1 cellular context compared by ENCODE assay signal in the genomic region with DNA sequence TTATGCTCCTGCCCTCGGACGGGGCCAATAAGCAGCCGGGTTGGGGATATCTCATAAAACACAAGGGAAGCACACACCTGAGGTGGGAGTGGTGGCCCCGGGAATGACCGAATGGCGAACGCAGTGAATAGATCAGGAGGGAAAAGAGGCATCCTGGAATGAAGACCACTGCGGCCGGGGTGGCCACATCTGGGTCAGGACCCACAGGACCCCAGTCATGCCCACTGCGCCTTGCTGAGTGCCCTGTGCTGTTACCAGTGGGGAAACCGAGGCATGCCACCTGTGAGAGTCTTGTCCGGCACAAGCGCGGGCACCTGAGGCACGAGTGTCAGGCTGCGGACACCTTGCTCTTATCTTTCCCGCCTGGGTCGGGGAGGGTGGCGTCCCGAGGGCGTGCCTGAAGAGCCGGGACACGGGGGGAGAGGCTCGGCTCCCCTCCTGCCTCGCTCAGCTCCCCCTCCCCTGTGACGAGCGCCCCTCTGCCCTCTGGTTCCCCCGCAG.
TF ChIP-seq lines count a peak whose summit lies in the region.

No MANE protein-coding gene starts in this region.

TF ChIP-seq in SK-N-SH treated with all-trans-retinoic acid at 6 μM for 48 hours, 23 proteins besides CTCF, POLR2A, EP300 and RAD21 (continued from another document):
- TF ChIP-seq, protein P1, sequence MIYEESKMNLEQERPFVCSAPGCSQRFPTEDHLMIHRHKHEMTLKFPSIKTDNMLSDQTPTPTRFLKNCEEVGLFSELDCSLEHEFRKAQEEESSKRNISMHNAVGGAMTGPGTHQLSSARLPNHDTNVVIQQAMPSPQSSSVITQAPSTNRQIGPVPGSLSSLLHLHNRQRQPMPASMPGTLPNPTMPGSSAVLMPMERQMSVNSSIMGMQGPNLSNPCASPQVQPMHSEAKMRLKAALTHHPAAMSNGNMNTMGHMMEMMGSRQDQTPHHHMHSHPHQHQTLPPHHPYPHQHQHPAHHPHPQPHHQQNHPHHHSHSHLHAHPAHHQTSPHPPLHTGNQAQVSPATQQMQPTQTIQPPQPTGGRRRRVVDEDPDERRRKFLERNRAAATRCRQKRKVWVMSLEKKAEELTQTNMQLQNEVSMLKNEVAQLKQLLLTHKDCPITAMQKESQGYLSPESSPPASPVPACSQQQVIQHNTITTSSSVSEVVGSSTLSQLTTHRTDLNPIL (CRISPR knock-in tag; IDR thresholded peaks at IDR 0.05; ENCODE audit: low read depth), result no peak
- TF ChIP-seq BACH2 (CRISPR knock-in tag; IDR thresholded peaks at IDR 0.05; ENCODE audit: borderline replicate concordance), result no peak
